Comparison of ENCODE assay signal across 11 cellular contexts in the genomic region with DNA sequence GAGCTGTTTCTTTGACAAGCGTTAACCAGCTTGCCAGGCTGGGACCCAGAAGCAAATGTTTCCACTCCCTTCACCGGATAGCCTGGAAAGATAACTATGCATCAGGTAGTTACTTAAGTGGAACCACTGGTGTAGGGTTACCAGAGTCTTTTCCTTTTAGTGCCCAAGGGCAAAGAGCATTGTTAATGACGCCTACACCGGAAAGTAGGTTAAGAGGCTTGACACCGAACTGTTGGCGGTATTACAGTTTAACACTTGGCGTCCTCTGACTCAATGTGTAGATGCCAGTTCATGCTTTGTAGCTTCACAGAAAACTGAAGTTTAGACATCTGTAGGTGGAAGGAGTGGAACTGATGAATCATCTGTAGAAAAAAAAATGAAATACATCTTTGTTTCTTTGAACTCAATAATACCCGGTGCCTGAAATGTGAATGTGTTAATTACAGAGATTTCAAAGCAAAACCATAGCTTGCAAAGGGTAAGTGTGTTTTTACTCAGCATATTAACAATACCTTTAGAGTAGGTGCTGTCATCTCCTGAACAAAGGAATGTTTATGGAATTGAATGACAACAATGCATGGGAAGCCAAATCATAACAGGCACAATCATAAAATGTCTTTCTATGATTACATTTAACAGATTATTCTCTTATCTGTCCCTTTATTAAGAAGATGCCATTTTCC.
A peak's percentile ranks its signal among the peaks of the same experiment; 100 is the strongest.
DNase-seq lines count a peak whose midpoint lies in the region; ATAC-seq, FAIRE-seq and TF ChIP-seq lines count a peak whose summit lies in the region.
"Had no signal": no experiment of that assay in that cellular context is flagged by ENCODE, and none has a peak within 500 bp of the region (broad histone marks: within the 10 kb centered on the region; RNA-seq: fewer than 3 reads in every experiment).

No MANE protein-coding gene starts in this region.

- peak; percentile 82 for FAIRE-seq in RCC 7860 (lab: Jason Lieb, UNC)

- intact Hi-C loops in left cardiac atrium (cut with DNase I), result no loop called here

- POLR2A ChIA-PET in HEK293T (lab: Yijun Ruan, JAX), result no interaction called here

- ATAC-seq in HG03045 (IDR thresholded peaks at IDR 0.05; ENCODE audit: unreplicated experiment), result no peak
- no peak for ATAC-seq in left cardiac atrium

- peak; percentile 38 for DNase-seq in CD1c-positive myeloid dendritic cell (ENCODE audit: extremely low spot score)
- peak; percentile 31 for DNase-seq in HEK293T (ENCODE audit: extremely low spot score)
- DNase-seq in RCC 7860 (ENCODE audit: low spot score), result peak; percentile 69
- peak; percentile 50 for DNase-seq in iris pigment epithelial cell (ENCODE audit: low read depth)
- no peak for DNase-seq in GF-D8 (lab: John Stamatoyannopoulos, UW)
- DNase-seq in activated gamma-delta T cell (lab: John Stamatoyannopoulos, UW), result no peak
- no peak for DNase-seq in left cardiac atrium
- DNase-seq: activated CD4-positive, alpha-beta T cell treated with anti-CD3 and anti-CD28 coated beads, Interleukin-2, amount 10 ng/mL, durations not matched to agents 24 days and 14 days; activated naive CD4-positive, alpha-beta T cell treated with anti-CD3 and anti-CD28 coated beads, Interleukin-2, amount 10 ng/mL, durations not matched to agents 7 days and 5 days; stimulated activated CD4-positive, alpha-beta T cell treated with anti-CD3 and anti-CD28 coated beads, Interleukin-1b, Interleukin-23, amount 100 ng/mL, for 48 hours had no signal

- CTCF ChIA-PET in HEK293T (lab: Yijun Ruan, JAX), result no interaction called here

TF ChIP-seq in HEK293T, 16 proteins besides CTCF, POLR2A, EP300 and RAD21:
- TF ChIP-seq FOXA1 (IDR thresholded peaks at IDR 0.05) (no peak), NFRKB (IDR thresholded peaks at IDR 0.05) (no peak), SUZ12 (IDR thresholded peaks at IDR 0.05) (no peak), FOXK2 (IDR thresholded peaks at IDR 0.05) (no peak), TARDBP (IDR thresholded peaks at IDR 0.05) (no peak), HDGF (IDR thresholded peaks at IDR 0.05; ENCODE audit: borderline replicate concordance) (no peak), BHLHE40 (IDR thresholded peaks at IDR 0.05; ENCODE audit: borderline replicate concordance) (no peak), ELF4 (IDR thresholded peaks at IDR 0.05) (no peak)
- TF ChIP-seq, protein P1, sequence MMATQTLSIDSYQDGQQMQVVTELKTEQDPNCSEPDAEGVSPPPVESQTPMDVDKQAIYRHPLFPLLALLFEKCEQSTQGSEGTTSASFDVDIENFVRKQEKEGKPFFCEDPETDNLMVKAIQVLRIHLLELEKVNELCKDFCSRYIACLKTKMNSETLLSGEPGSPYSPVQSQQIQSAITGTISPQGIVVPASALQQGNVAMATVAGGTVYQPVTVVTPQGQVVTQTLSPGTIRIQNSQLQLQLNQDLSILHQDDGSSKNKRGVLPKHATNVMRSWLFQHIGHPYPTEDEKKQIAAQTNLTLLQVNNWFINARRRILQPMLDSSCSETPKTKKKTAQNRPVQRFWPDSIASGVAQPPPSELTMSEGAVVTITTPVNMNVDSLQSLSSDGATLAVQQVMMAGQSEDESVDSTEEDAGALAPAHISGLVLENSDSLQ (IDR thresholded peaks at IDR 0.05), result no peak

Comparison
In these comparisons a context has a peak if more than half of its experiments do, and no peak if none do; other contexts are left out.
1. DNase-seq: peak in CD1c-positive myeloid dendritic cell (single experiment), HEK293T (single experiment), RCC 7860 (single experiment) and iris pigment epithelial cell (single experiment); none in GF-D8 (single experiment), activated gamma-delta T cell (single experiment) and left cardiac atrium (single experiment).